Comparison of ENCODE assay signal across 18 cellular contexts in genomic region chr17:58399974-58400373, GRCh38. TPM values are rescaled to one million over a fixed set of nuclear protein-coding genes. Genes with fewer than 3 reads are reported as not detected.
"Had no signal": no experiment of that assay in that cellular context is flagged by ENCODE, and none has a peak within 500 bp of the region (broad histone marks: within the 10 kb centered on the region; RNA-seq: fewer than 3 reads in every experiment).

No MANE protein-coding gene starts in this region.

- DNase-seq: activated naive CD8-positive, alpha-beta T cell treated with anti-CD3 and anti-CD28 coated beads, Interleukin-2, amount 10 ng/mL, durations not matched to agents 7 days and 5 days; activated T-cell treated with anti-CD3 and anti-CD28 coated beads, Interleukin-2, amount 50 U/mL, for 1 hour; amygdala; cerebellar nuclear complex; foreskin fibroblast; kidney; left lung; naive thymus-derived CD8-positive, alpha-beta T cell; stimulated activated CD4-positive, alpha-beta T cell treated with anti-CD3 and anti-CD28 coated beads, Interleukin-4, amount 100 ng/mL, for 4 hours; T-helper 1 cell; transverse colon had no signal

- H3K9me3 Mint-ChIP-seq: activated naive CD8-positive, alpha-beta T cell treated with anti-CD3 and anti-CD28 coated beads, Interleukin-2, amount 10 ng/mL, durations not matched to agents 7 days and 5 days; naive thymus-derived CD8-positive, alpha-beta T cell; neural progenitor cell had no signal

- H3K4me2 ChIP-seq: neural progenitor cell had no signal

- H3K36me3 ChIP-seq: left lung, neural progenitor cell, transverse colon, vagina had no signal

- H2AFZ ChIP-seq: neural progenitor cell had no signal

- FAIRE-seq: kidney, TTC549 had no signal

- H3K27ac Mint-ChIP-seq: activated naive CD8-positive, alpha-beta T cell treated with anti-CD3 and anti-CD28 coated beads, Interleukin-2, amount 10 ng/mL, durations not matched to agents 7 days and 5 days; naive thymus-derived CD8-positive, alpha-beta T cell; neural progenitor cell; progenitor cell of endocrine pancreas had no signal

- H3K9ac ChIP-seq: neural progenitor cell had no signal

- H3K27me3 Mint-ChIP-seq: naive thymus-derived CD8-positive, alpha-beta T cell; progenitor cell of endocrine pancreas had no signal

- H3K27ac ChIP-seq: coronary artery, left lung, neural progenitor cell, vagina had no signal

- H3K27me3 ChIP-seq: left lung, transverse colon, vagina had no signal

- ATAC-seq: left lung; naive thymus-derived CD8-positive, alpha-beta T cell had no signal

- H3K36me3 Mint-ChIP-seq: activated naive CD8-positive, alpha-beta T cell treated with anti-CD3 and anti-CD28 coated beads, Interleukin-2, amount 10 ng/mL, durations not matched to agents 7 days and 5 days had no signal

- H3K4me3 ChIP-seq: coronary artery, left lung, lung, neural progenitor cell, transverse colon, vagina had no signal

- H3K4me3 Mint-ChIP-seq: activated naive CD8-positive, alpha-beta T cell treated with anti-CD3 and anti-CD28 coated beads, Interleukin-2, amount 10 ng/mL, durations not matched to agents 7 days and 5 days; naive thymus-derived CD8-positive, alpha-beta T cell; neural progenitor cell had no signal

- H3K4me1 ChIP-seq: left lung, vagina had no signal

- H3K9me3 ChIP-seq: left lung, transverse colon, vagina had no signal

RNA-seq across cellular contexts. Expression of gene RNF43, which starts 17.4 kb away (rescaled TPM):
- total RNA-seq: glomerular endothelial cell had no signal
